Comparison of ENCODE assay signal across 8 cellular contexts in the genomic region with DNA sequence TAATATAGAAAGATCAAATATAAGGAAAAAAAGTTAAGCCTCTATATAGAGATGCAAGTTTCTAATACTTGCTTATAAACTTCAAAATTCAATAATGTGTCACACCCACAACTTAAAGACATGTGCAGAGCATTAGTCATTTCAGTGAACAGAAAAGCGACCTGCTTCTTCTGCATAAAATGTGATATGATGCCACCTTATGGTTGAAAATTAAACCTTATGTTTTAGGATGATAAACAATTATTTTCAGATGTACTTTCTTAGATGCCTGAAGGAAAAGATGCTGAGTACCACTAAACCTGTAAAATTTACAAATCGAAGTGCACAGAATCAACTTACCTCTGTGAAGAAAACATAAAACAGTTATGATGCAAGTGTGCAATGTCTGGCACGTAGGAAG.
A peak's percentile ranks its signal among the peaks of the same experiment; 100 is the strongest.
DNase-seq lines count a peak whose midpoint lies in the region; ATAC-seq and TF ChIP-seq lines count a peak whose summit lies in the region.

No MANE protein-coding gene starts in this region.

- H3K9ac ChIP-seq in OCI-LY3 (ENCODE audit: low read length), result no peak overlapping the region

- H2AFZ ChIP-seq in OCI-LY3 (ENCODE audit: low read depth, low read length), result no peak overlapping the region

- intact Hi-C loops in esophagus muscularis mucosa (cut with DNase I), result loop anchor here (5.0 kb wide), 1 partner anchor 692 kb away; no protein-coding TSS in a partner anchor

- no peaks in the 10 kb centered on the region for H3K9me3 ChIP-seq in OCI-LY3 (ENCODE audit: insufficient read depth, low read length)
- no peaks in the 10 kb centered on the region for H3K9me3 ChIP-seq in esophagus muscularis mucosa

- no peak for TF ChIP-seq POLR2A in esophagus muscularis mucosa (IDR thresholded peaks at IDR 0.05; ENCODE audit: low read depth)

- H3K36me3 ChIP-seq in OCI-LY3 (replicated peaks; ENCODE audit: low read depth, low read length) (no peaks in the 10 kb centered on the region), esophagus muscularis mucosa (no peaks in the 10 kb centered on the region)

- H4K20me1 ChIP-seq in OCI-LY3 (ENCODE audit: insufficient read depth, low read length), result no peaks in the 10 kb centered on the region

- H3K79me2 ChIP-seq in OCI-LY3 (ENCODE audit: low read length), result no peaks in the 10 kb centered on the region

- peak; percentile 61 for DNase-seq in ACHN
- DNase-seq in HS-5 (ENCODE audit: low read depth), result peak; percentile 22
- no peak for DNase-seq in esophagus muscularis mucosa (ENCODE audit: extremely low spot score)
- peak; percentile 20 for DNase-seq in smooth muscle cell of the brain vasculature (ENCODE audit: low read depth, low spot score)
- DNase-seq in NCI-H128 (lab: John Stamatoyannopoulos, UW; ENCODE audit: unreplicated experiment), result no peak

- TF ChIP-seq CTCF in OCI-LY3 (IDR thresholded peaks at IDR 0.05; ENCODE audit: low read depth, low read length), result peak; percentile 63
- peak in 2 of 3 experiments; percentile 26 to 28 for TF ChIP-seq CTCF in esophagus muscularis mucosa (IDR thresholded peaks at IDR 0.05)

- in situ Hi-C loops in ACHN (cut with HindIII; ENCODE audit: low pct_ligation_motif_present, low pct_unique_long_range_greater_than_20kb, low sequenced_read_pairs), result no loop called here

- H3K27ac ChIP-seq in OCI-LY3 (ENCODE audit: low read length) (no peak overlapping the region), esophagus muscularis mucosa (replicated peaks in 1 of 4) (no peak overlapping the region)

- ATAC-seq in HG02798 (IDR thresholded peaks at IDR 0.05; ENCODE audit: poor library complexity, unreplicated experiment) (no peak), GM21529 (IDR thresholded peaks at IDR 0.05; ENCODE audit: unreplicated experiment) (no peak)

- no peak for TF ChIP-seq EP300 in esophagus muscularis mucosa (IDR thresholded peaks at IDR 0.05)

- WGBS in esophagus muscularis mucosa, result 35% methylated on average over 3 of the region's 3 CpGs

- no peak overlapping the region for H3K4me2 ChIP-seq in OCI-LY3 (ENCODE audit: low read length)

- H3K4me3 ChIP-seq in OCI-LY3 (ENCODE audit: low read length) (no peak overlapping the region), esophagus muscularis mucosa (no peak overlapping the region)

- H3K27me3 ChIP-seq in OCI-LY3 (ENCODE audit: low read depth, low read length), result peaks cover 10% of the 10 kb centered on the region; the same call in 1 of the 2 replicates
- H3K27me3 ChIP-seq in esophagus muscularis mucosa, result no peaks in the 10 kb centered on the region

- H3K4me1 ChIP-seq in OCI-LY3 (ENCODE audit: low read length), result no peaks in the 10 kb centered on the region
- no peaks in the 10 kb centered on the region for H3K4me1 ChIP-seq in esophagus muscularis mucosa

Comparison
In these comparisons a context has a peak if more than half of its experiments do, and no peak if none do; other contexts are left out.
1. DNase-seq: peak in ACHN (single experiment), HS-5 (single experiment) and smooth muscle cell of the brain vasculature (single experiment); none in esophagus muscularis mucosa (single experiment) and NCI-H128 (single experiment).